In genomic region chr18:70781860-70782453, GRCh38 we compare ENCODE assay signal across 8 cellular contexts.
A peak's percentile ranks its signal among the peaks of the same experiment; 100 is the strongest.
DNase-seq lines count a peak whose midpoint lies in the region; ATAC-seq and TF ChIP-seq lines count a peak whose summit lies in the region.

No MANE protein-coding gene starts in this region.

- peaks cover 7% of the 10 kb centered on the region for H3K9me3 Mint-ChIP-seq in CD8-positive, alpha-beta T cell
- H3K9me3 Mint-ChIP-seq in nephron = no peaks in the 10 kb centered on the region

- no peaks in the 10 kb centered on the region for H3K9me3 ChIP-seq in CD8-positive, alpha-beta T cell (ENCODE audit: low read length)
- no peaks in the 10 kb centered on the region for H3K9me3 ChIP-seq in transverse colon

- H3K27ac ChIP-seq in CD8-positive, alpha-beta T cell (ENCODE audit: low read depth, low read length) = no peak overlapping the region
- H3K27ac ChIP-seq in transverse colon = no peak overlapping the region

- peaks cover 22% of the 10 kb centered on the region for H3K4me1 Mint-ChIP-seq in CD8-positive, alpha-beta T cell (ENCODE audit: low read depth)
- no peaks in the 10 kb centered on the region for H3K4me1 Mint-ChIP-seq in nephron

- peak; percentile 96 for ATAC-seq in CD8-positive, alpha-beta T cell
- ATAC-seq in GM19351 (IDR thresholded peaks at IDR 0.05; ENCODE audit: unreplicated experiment) = peak; percentile 98
- ATAC-seq in HG03354 (IDR thresholded peaks at IDR 0.05; ENCODE audit: poor library complexity, severe bottlenecking, unreplicated experiment) = peak; percentile 97

- TF ChIP-seq CTCF in CD8-positive, alpha-beta T cell (IDR thresholded peaks at IDR 0.05) = peak; percentile 46
- TF ChIP-seq CTCF in nephron (IDR thresholded peaks at IDR 0.05; ENCODE audit: unreplicated experiment in 3 of 3) = peak; percentile 41 to 68 (median 56)
- TF ChIP-seq CTCF in transverse colon (IDR thresholded peaks at IDR 0.05) = peak in 3 of 5 experiments; percentile 29 to 54 (median 43)

- H3K36me3 Mint-ChIP-seq in CD8-positive, alpha-beta T cell = no peaks in the 10 kb centered on the region
- no peaks in the 10 kb centered on the region for H3K36me3 Mint-ChIP-seq in nephron (ENCODE audit: low read depth)

- in situ Hi-C loops in transverse colon (cut with MboI; ENCODE audit: low pct_ligation_motif_present in 1 of 4, low pct_unique_long_range_greater_than_20kb in 1 of 4, low sequenced_read_pairs in 3 of 4) = no loop called here

- CTCF ChIA-PET in CD8-positive, alpha-beta T cell (lab: Charles Lee) = interaction anchor here (0.7 to 1.6 kb wide), 9 partner anchors 9 to 330 kb away, joined by 3 to 12 read pairs (median 3); no protein-coding TSS in a partner anchor

- H3K4me3 ChIP-seq in CD8-positive, alpha-beta T cell (ENCODE audit: low read depth, low read length) = no peak overlapping the region
- no peak overlapping the region for H3K4me3 ChIP-seq in transverse colon

- peak; percentile 32 to 76 (median 65) for DNase-seq in CD8-positive, alpha-beta T cell
- DNase-seq in NCI-H526 treated with DMSO at 0.1 percent for 48 hours (lab: John Stamatoyannopoulos, UW) (peak; percentile 13), transverse colon (peak; percentile 25)
- DNase-seq in activated CD4-positive, alpha-beta T cell treated with anti-CD3 and anti-CD28 coated beads, Interleukin-2, amount 50 U/mL, for 1 hour = peak; percentile 64
- peak; percentile 41 for DNase-seq in effector CD8-positive, alpha-beta T cell (lab: John Stamatoyannopoulos, UW)

- intact Hi-C loops in CD8-positive, alpha-beta T cell (cut with DNase I, micrococcal nuclease) = loop anchor here (1.0 to 10.0 kb wide), 3 partner anchors 183 to 1003 kb away; no protein-coding TSS in a partner anchor
- intact Hi-C loops in transverse colon (cut with DNase I; ENCODE audit: low total_unique reads) = no loop called here

- no peak overlapping the region for H3K4me3 Mint-ChIP-seq in CD8-positive, alpha-beta T cell
- H3K4me3 Mint-ChIP-seq in nephron = no peak overlapping the region

- peak overlapping the region; percentile 0 for H3K27ac Mint-ChIP-seq in CD8-positive, alpha-beta T cell
- no peak overlapping the region for H3K27ac Mint-ChIP-seq in nephron

- no peak for TF ChIP-seq POLR2A in transverse colon (IDR thresholded peaks at IDR 0.05)

- TF ChIP-seq EP300 in transverse colon (IDR thresholded peaks at IDR 0.05; ENCODE audit: low read depth) = no peak

- no peaks in the 10 kb centered on the region for H3K27me3 Mint-ChIP-seq in CD8-positive, alpha-beta T cell (ENCODE audit: low read depth)
- H3K27me3 Mint-ChIP-seq in nephron (ENCODE audit: low read depth) = peaks cover 4% of the 10 kb centered on the region

- H3K27me3 ChIP-seq in CD8-positive, alpha-beta T cell (ENCODE audit: insufficient read depth, low read length) = no peaks in the 10 kb centered on the region
- no peaks in the 10 kb centered on the region for H3K27me3 ChIP-seq in transverse colon

- peaks cover 5% of the 10 kb centered on the region for H3K4me1 ChIP-seq in CD8-positive, alpha-beta T cell (ENCODE audit: insufficient read depth, low read length)
- no peaks in the 10 kb centered on the region for H3K4me1 ChIP-seq in transverse colon

- H3K36me3 ChIP-seq in CD8-positive, alpha-beta T cell (ENCODE audit: insufficient read depth, low read length) = no peaks in the 10 kb centered on the region
- no peaks in the 10 kb centered on the region for H3K36me3 ChIP-seq in transverse colon

- 0 to 8% methylated on average over 7 to 8 of the region's 8 CpGs for WGBS in transverse colon (ENCODE audit: low coverage in 1 of 2), 2 donors

- POLR2A ChIA-PET in CD8-positive, alpha-beta T cell (lab: Charles Lee) = no interaction called here

Comparison
In these comparisons a context has a peak if more than half of its experiments do, and no peak if none do; other contexts are left out.
1. DNase-seq: peak in every context shown above with its lines; median percentile 65 in CD8-positive, alpha-beta T cell; 64 in activated CD4-positive, alpha-beta T cell treated with anti-CD3 and anti-CD28 coated beads, Interleukin-2, amount 50 U/mL, for 1 hour; 41 in effector CD8-positive, alpha-beta T cell; 25 in transverse colon; 13 in NCI-H526 treated with DMSO at 0.1 percent for 48 hours.